8 cellular contexts compared by ENCODE assay signal in the genomic region with DNA sequence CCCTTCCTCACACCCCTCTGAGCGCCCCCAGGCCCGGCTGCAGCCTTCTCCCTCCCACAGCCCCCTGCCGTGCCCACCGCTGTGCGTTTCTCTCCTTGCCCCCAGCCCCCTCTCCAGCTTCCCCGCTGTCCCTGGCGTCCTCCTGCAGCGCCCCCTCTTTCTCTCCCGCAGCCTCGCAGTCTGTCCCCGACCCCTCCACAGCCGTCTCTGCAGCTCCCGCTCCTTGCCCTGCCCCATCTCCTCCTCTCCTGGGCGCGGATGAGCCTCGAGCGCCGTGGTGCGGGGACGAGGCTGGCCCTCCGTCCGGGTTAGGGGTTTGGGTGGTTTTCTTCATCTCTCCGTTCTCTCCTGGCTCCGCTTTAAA. TPM values are rescaled to one million over a fixed set of nuclear protein-coding genes. Genes with fewer than 3 reads are reported as not detected.
DNase-seq lines count a peak whose midpoint lies in the region; ATAC-seq, FAIRE-seq and TF ChIP-seq lines count a peak whose summit lies in the region.

No MANE protein-coding gene starts in this region.

- no peaks in the 10 kb centered on the region for H4K20me1 ChIP-seq in KMS-11 (ENCODE audit: insufficient read depth)

- H3K27ac ChIP-seq in KMS-11 (peak overlapping the region; percentile 72), ascending aorta (no peak overlapping the region), lower lobe of right lung (no peak overlapping the region), upper lobe of right lung (no peak overlapping the region)

- H3K4me1 ChIP-seq in KMS-11 (ENCODE audit: low read depth, poor library complexity, severe bottlenecking) (peaks cover 12% of the 10 kb centered on the region), ascending aorta (peaks cover 5 to 17% of the 10 kb centered on the region in 2 donors), lower lobe of right lung (peaks cover 15% of the 10 kb centered on the region), upper lobe of right lung (peaks cover 9% of the 10 kb centered on the region)

- H3K4me3 ChIP-seq in KMS-11 (IDR thresholded peaks at IDR 0.05; ENCODE audit: insufficient read depth, low read depth, low read length) = peak overlapping the region; percentile 54
- peak overlapping the region; percentile 82 to 84 for H3K4me3 ChIP-seq in ascending aorta
- peak overlapping the region; percentile 64 for H3K4me3 ChIP-seq in lower lobe of right lung
- H3K4me3 ChIP-seq in upper lobe of right lung = peak overlapping the region; percentile 67

- H3K79me2 ChIP-seq in KMS-11 (ENCODE audit: insufficient read depth, low read depth) = peaks cover 11% of the 10 kb centered on the region

- H3K36me3 ChIP-seq in KMS-11 (ENCODE audit: insufficient read depth) (no peaks in the 10 kb centered on the region), ascending aorta (peaks cover 12 to 13% of the 10 kb centered on the region in 2 donors), lower lobe of right lung (peaks cover 18% of the 10 kb centered on the region), upper lobe of right lung (peaks cover 6% of the 10 kb centered on the region)

- FAIRE-seq in D721Med (lab: Jason Lieb, UNC) = no peak

- peak overlapping the region; percentile 97 for H3K4me2 ChIP-seq in KMS-11

- H3K9me3 ChIP-seq in ascending aorta (no peaks in the 10 kb centered on the region), lower lobe of right lung (no peaks in the 10 kb centered on the region), upper lobe of right lung (no peaks in the 10 kb centered on the region)

- H3K27me3 ChIP-seq in KMS-11 (ENCODE audit: insufficient read depth, low read depth) = peaks cover 11% of the 10 kb centered on the region; the same call in 1 of the 2 replicates
- H3K27me3 ChIP-seq in ascending aorta = no peaks in the 10 kb centered on the region
- H3K27me3 ChIP-seq in lower lobe of right lung (ENCODE audit: low read depth) = no peaks in the 10 kb centered on the region
- no peaks in the 10 kb centered on the region for H3K27me3 ChIP-seq in upper lobe of right lung

- TF ChIP-seq CTCF in D721Med (IDR thresholded peaks at IDR 0.05; ENCODE audit: insufficient read depth, missing control alignments) (peak; percentile 24), KMS-11 (conservative IDR thresholded peaks at IDR 0.05; ENCODE audit: low read depth, low read length) (peak; percentile 45; the same call in 1 of the 2 replicates), ascending aorta (IDR thresholded peaks at IDR 0.05) (peak in 1 of 3 experiments; percentile 28), lower lobe of right lung (IDR thresholded peaks at IDR 0.05) (no peak), upper lobe of right lung (IDR thresholded peaks at IDR 0.05) (no peak)

- H3K9ac ChIP-seq in KMS-11 = peak overlapping the region; percentile 77

- peak overlapping the region; percentile 57 for H2AFZ ChIP-seq in KMS-11 (ENCODE audit: low read depth)

- intact Hi-C loops in ascending aorta (cut with DNase I) = no loop called here
- intact Hi-C loops in lower lobe of right lung (cut with DNase I) = no loop called here
- intact Hi-C loops in upper lobe of right lung (cut with DNase I) = no loop called here

- DNase-seq in D721Med (ENCODE audit: insufficient read length, low spot score) (no peak), ascending aorta (ENCODE audit: low spot score in 2 of 2) (no peak), lower lobe of right lung (no peak), upper lobe of right lung (no peak), NCI-H1048 (lab: John Stamatoyannopoulos, UW) (no peak), kidney tubule cell (ENCODE audit: low spot score) (no peak)

- ATAC-seq in lower lobe of right lung (no peak), upper lobe of right lung (no peak), GM18873 (IDR thresholded peaks at IDR 0.05; ENCODE audit: low FRiP score, unreplicated experiment) (no peak)

RNA-seq across cellular contexts. Expression of a gene that starts 1.1 kb away (rescaled TPM):
- 21.7 TPM for total RNA-seq in ascending aorta
- 14.7 TPM for total RNA-seq in lower lobe of right lung
- total RNA-seq in upper lobe of right lung = 11.7 TPM

RNA-seq across cellular contexts. Expression of a gene that starts 13.8 kb away (rescaled TPM):
- total RNA-seq in ascending aorta (not detected), lower lobe of right lung (not detected), upper lobe of right lung (not detected)

RNA-seq across cellular contexts. Expression of a gene that starts 15.6 kb away (rescaled TPM):
- total RNA-seq in ascending aorta (not detected), lower lobe of right lung (45.5 TPM), upper lobe of right lung (23.9 TPM)

RNA-seq across cellular contexts. Expression of a gene that starts 22.3 kb away (rescaled TPM):
- not detected for total RNA-seq in ascending aorta
- total RNA-seq in lower lobe of right lung = not detected
- not detected for total RNA-seq in upper lobe of right lung

RNA-seq across cellular contexts. Expression of a gene that starts 29.5 kb away (rescaled TPM):
- total RNA-seq in ascending aorta (not detected), lower lobe of right lung (not detected), upper lobe of right lung (0.84 TPM)

Comparison
In these comparisons a context has a peak if more than half of its experiments do, and no peak if none do; other contexts are left out.
1. CTCF ChIP-seq: peak in D721Med (single experiment) and KMS-11 (single experiment); none in lower lobe of right lung (single experiment) and upper lobe of right lung (single experiment).
2. RNA of a gene that starts 15.6 kb away (total RNA-seq): 45.5 TPM in lower lobe of right lung (single experiment) and 23.9 TPM in upper lobe of right lung (single experiment); not detected in ascending aorta (single experiment); every median in the first group is over 10 times any median in the second.
3. Peak in every context shown above with its lines, with median percentiles within 50 percentile points of each other: H3K4me3 ChIP-seq.